9 cellular contexts compared by ENCODE assay signal in genomic region chr4:128528793-128529553, GRCh38.
DNase-seq lines count a peak whose midpoint lies in the region; ATAC-seq, FAIRE-seq and TF ChIP-seq lines count a peak whose summit lies in the region.
"Had no signal": no experiment of that assay in that cellular context is flagged by ENCODE, and none has a peak within 500 bp of the region (broad histone marks: within the 10 kb centered on the region; RNA-seq: fewer than 3 reads in every experiment).

No MANE protein-coding gene starts in this region.

- ATAC-seq in GM23338 (peak; percentile 98), gastrocnemius medialis (peak; percentile 96), HG02840 (IDR thresholded peaks at IDR 0.05; ENCODE audit: low FRiP score, unreplicated experiment) (no peak), HG03521 (IDR thresholded peaks at IDR 0.05; ENCODE audit: unreplicated experiment) (no peak)

- TF ChIP-seq POLR2A in gastrocnemius medialis (IDR thresholded peaks at IDR 0.05): no peak

- DNase-seq in GM23338 (ENCODE audit: low spot score) (peak; percentile 88), amniotic epithelial cell (ENCODE audit: low read depth) (peak; percentile 99), right atrium auricular region (ENCODE audit: low spot score) (no peak), gastrocnemius medialis (peak; percentile 38 to 58), NCI-H774 (lab: John Stamatoyannopoulos, UW) (no peak), GM19239 (ENCODE audit: insufficient read length, low spot score) (no peak)
- DNase-seq: effector CD8-positive, alpha-beta T cell had no signal

- H3F3A ChIP-seq in GM23338 (replicated peaks; ENCODE audit: low read depth): no peaks in the 10 kb centered on the region

- peaks cover 3% of the 10 kb centered on the region for H3K27me3 Mint-ChIP-seq in GM23338 (ENCODE audit: insufficient read depth, low read depth, poor library complexity)

- H3K4me2 ChIP-seq in GM23338: no peak overlapping the region

- FAIRE-seq in GM19239 (lab: Jason Lieb, UNC): no peak

- no peaks in the 10 kb centered on the region for H3K9me2 ChIP-seq in GM23338 (ENCODE audit: insufficient read depth)

- peaks cover 29% of the 10 kb centered on the region for H3K4me1 Mint-ChIP-seq in GM23338

- H3K9me3 ChIP-seq in right atrium auricular region (no peaks in the 10 kb centered on the region), gastrocnemius medialis (no peaks in the 10 kb centered on the region)

- H3K4me3 ChIP-seq in GM23338: no peak overlapping the region
- H3K4me3 ChIP-seq in right atrium auricular region: no peak overlapping the region
- H3K4me3 ChIP-seq in gastrocnemius medialis: no peak overlapping the region

- no peaks in the 10 kb centered on the region for H3K36me3 ChIP-seq in GM23338 (ENCODE audit: insufficient read depth)
- H3K36me3 ChIP-seq in right atrium auricular region: no peaks in the 10 kb centered on the region
- no peaks in the 10 kb centered on the region for H3K36me3 ChIP-seq in gastrocnemius medialis

- TF ChIP-seq CTCF in GM23338 (conservative IDR thresholded peaks at IDR 0.05; ENCODE audit: low read depth in 2 of 2) (no peak), right atrium auricular region (IDR thresholded peaks at IDR 0.05) (no peak), gastrocnemius medialis (IDR thresholded peaks at IDR 0.05 in 4 of 5, conservative IDR thresholded peaks at IDR 0.05 in 1 of 5) (no peak)

- no peaks in the 10 kb centered on the region for H3K79me2 ChIP-seq in GM23338 (replicated peaks; ENCODE audit: insufficient read depth)

- H3K9me3 Mint-ChIP-seq in GM23338: no peaks in the 10 kb centered on the region

- intact Hi-C loops in gastrocnemius medialis (cut with DNase I; ENCODE audit: low total_unique reads): loop anchor here (5.0 kb wide), 1 partner anchor 77 kb away; no protein-coding TSS in a partner anchor

- H3K27me3 ChIP-seq in GM23338 (ENCODE audit: insufficient read depth) (no peaks in the 10 kb centered on the region), right atrium auricular region (no peaks in the 10 kb centered on the region), gastrocnemius medialis (no peaks in the 10 kb centered on the region)

- H3K4me1 ChIP-seq in GM23338 (ENCODE audit: insufficient read depth): peaks cover 8% of the 10 kb centered on the region; the same call in 1 of the 2 replicates
- H3K4me1 ChIP-seq in right atrium auricular region: peaks cover 0 to 31% of the 10 kb centered on the region in 2 donors
- peaks cover 3 to 25% of the 10 kb centered on the region in 2 donors for H3K4me1 ChIP-seq in gastrocnemius medialis

- 0 out of 2 replicates have a peak overlapping the region, but pooled peaks have one; percentile 34 for H3K27ac ChIP-seq in GM23338 (ENCODE audit: low read depth)
- peak overlapping the region; percentile 60 to 89 for H3K27ac ChIP-seq in right atrium auricular region
- H3K27ac ChIP-seq in gastrocnemius medialis: peak overlapping the region in 3 of 4 donors; percentile 35 to 47 (median 35)

- H3K27ac Mint-ChIP-seq in GM23338: peak overlapping the region; percentile 82

- H2AFZ ChIP-seq in GM23338: no peak overlapping the region

- H4K20me1 ChIP-seq in GM23338 (replicated peaks; ENCODE audit: insufficient read depth): no peaks in the 10 kb centered on the region

- in situ Hi-C loops in gastrocnemius medialis (cut with MboI; ENCODE audit: low sequenced_read_pairs in 4 of 4): no loop called here

- H3K36me3 Mint-ChIP-seq in GM23338 (ENCODE audit: low read depth): no peaks in the 10 kb centered on the region

- H3K4me3 Mint-ChIP-seq in GM23338: no peak overlapping the region; the same call in 2 of the 3 replicates

TF ChIP-seq in GM23338, 12 proteins besides CTCF, POLR2A, EP300 and RAD21:
- TF ChIP-seq CREB1 (CRISPR knock-in tag; IDR thresholded peaks at IDR 0.05; ENCODE audit: low read depth): no peak
- 0 out of 2 replicates have a peak, but pooled peaks have one; percentile 27 for TF ChIP-seq NANOG (IDR thresholded peaks at IDR 0.05; ENCODE audit: borderline replicate concordance)
- no peak for TF ChIP-seq STAT1 (IDR thresholded peaks at IDR 0.05; ENCODE audit: unreplicated experiment)
- TF ChIP-seq POLR2AphosphoS5 (IDR thresholded peaks at IDR 0.05; ENCODE audit: low read depth): no peak
- no peak for TF ChIP-seq EZH2phosphoT487 (IDR thresholded peaks at IDR 0.05; ENCODE audit: unreplicated experiment)
- TF ChIP-seq, protein P1, sequence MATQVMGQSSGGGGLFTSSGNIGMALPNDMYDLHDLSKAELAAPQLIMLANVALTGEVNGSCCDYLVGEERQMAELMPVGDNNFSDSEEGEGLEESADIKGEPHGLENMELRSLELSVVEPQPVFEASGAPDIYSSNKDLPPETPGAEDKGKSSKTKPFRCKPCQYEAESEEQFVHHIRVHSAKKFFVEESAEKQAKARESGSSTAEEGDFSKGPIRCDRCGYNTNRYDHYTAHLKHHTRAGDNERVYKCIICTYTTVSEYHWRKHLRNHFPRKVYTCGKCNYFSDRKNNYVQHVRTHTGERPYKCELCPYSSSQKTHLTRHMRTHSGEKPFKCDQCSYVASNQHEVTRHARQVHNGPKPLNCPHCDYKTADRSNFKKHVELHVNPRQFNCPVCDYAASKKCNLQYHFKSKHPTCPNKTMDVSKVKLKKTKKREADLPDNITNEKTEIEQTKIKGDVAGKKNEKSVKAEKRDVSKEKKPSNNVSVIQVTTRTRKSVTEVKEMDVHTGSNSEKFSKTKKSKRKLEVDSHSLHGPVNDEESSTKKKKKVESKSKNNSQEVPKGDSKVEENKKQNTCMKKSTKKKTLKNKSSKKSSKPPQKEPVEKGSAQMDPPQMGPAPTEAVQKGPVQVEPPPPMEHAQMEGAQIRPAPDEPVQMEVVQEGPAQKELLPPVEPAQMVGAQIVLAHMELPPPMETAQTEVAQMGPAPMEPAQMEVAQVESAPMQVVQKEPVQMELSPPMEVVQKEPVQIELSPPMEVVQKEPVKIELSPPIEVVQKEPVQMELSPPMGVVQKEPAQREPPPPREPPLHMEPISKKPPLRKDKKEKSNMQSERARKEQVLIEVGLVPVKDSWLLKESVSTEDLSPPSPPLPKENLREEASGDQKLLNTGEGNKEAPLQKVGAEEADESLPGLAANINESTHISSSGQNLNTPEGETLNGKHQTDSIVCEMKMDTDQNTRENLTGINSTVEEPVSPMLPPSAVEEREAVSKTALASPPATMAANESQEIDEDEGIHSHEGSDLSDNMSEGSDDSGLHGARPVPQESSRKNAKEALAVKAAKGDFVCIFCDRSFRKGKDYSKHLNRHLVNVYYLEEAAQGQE (IDR thresholded peaks at IDR 0.05; ENCODE audit: unreplicated experiment): no peak

Comparison
In these comparisons a context has a peak if more than half of its experiments do, and no peak if none do; other contexts are left out.
1. ATAC-seq: peak in GM23338 (single experiment) and gastrocnemius medialis (2 of 2); none in HG02840 (single experiment) and HG03521 (single experiment).
2. DNase-seq: peak in GM23338 (single experiment), amniotic epithelial cell (single experiment) and gastrocnemius medialis (2 of 2); none in right atrium auricular region (single experiment), NCI-H774 (single experiment) and GM19239 (single experiment).
3. Peak in every context shown above with its lines, with median percentiles within 50 percentile points of each other: H3K27ac ChIP-seq.